Comparison of ENCODE assay signal across 8 cellular contexts in genomic region chr10:17607603-17608332, GRCh38. TPM values are rescaled to one million over a fixed set of nuclear protein-coding genes. Genes with fewer than 3 reads are reported as not detected.
DNase-seq lines count a peak whose midpoint lies in the region; ATAC-seq, FAIRE-seq and TF ChIP-seq lines count a peak whose summit lies in the region.

No MANE protein-coding gene starts in this region.

- H3K9ac ChIP-seq in endodermal cell (ENCODE audit: extremely low read depth, low read length, poor library complexity, severe bottlenecking) = no peak overlapping the region

- no peaks in the 10 kb centered on the region for H3K9me3 ChIP-seq in endodermal cell (ENCODE audit: control insufficient read depth, low read length)

- H3K36me3 ChIP-seq in endodermal cell (ENCODE audit: control insufficient read depth, insufficient read depth, low read length) = peaks cover 30% of the 10 kb centered on the region

- H3K27me3 Mint-ChIP-seq in endodermal cell (ENCODE audit: insufficient read depth) = no peaks in the 10 kb centered on the region

- no peak overlapping the region for H3K4me3 ChIP-seq in endodermal cell (ENCODE audit: low read length)

- H3K27ac ChIP-seq in endodermal cell (ENCODE audit: low read depth, low read length) = no peak overlapping the region

- peaks cover 11% of the 10 kb centered on the region for H3K36me3 Mint-ChIP-seq in endodermal cell (ENCODE audit: low read depth)

- peak; percentile 90 for TF ChIP-seq CTCF in endodermal cell (conservative IDR thresholded peaks at IDR 0.05)

- DNase-seq in NCI-H526 (lab: John Stamatoyannopoulos, UW) = peak; percentile 7 to 45
- DNase-seq in NCI-H526 treated with DMSO at 0.1 percent for 48 hours (lab: John Stamatoyannopoulos, UW) = no peak
- DNase-seq in RCC 7860 (ENCODE audit: low spot score) = peak; percentile 50
- peak; percentile 45 for DNase-seq in endodermal cell
- DNase-seq in middle frontal gyrus (ENCODE audit: extremely low spot score, low spot score) = peak; percentile 29

- no peaks in the 10 kb centered on the region for H3K4me1 ChIP-seq in endodermal cell (ENCODE audit: control insufficient read depth, insufficient read depth, low read length)

- H3K27me3 ChIP-seq in endodermal cell (ENCODE audit: control insufficient read depth, insufficient read depth, low read length, poor library complexity, severe bottlenecking) = no peaks in the 10 kb centered on the region

- no peak overlapping the region for H3K4me3 Mint-ChIP-seq in endodermal cell

- peak; percentile 83 for FAIRE-seq in RCC 7860 (lab: Jason Lieb, UNC)

- no peaks in the 10 kb centered on the region for H3K9me3 Mint-ChIP-seq in endodermal cell

- WGBS in endodermal cell (ENCODE audit: insufficient coverage in 1 of 2, insufficient read length in 1 of 2), 2 experiments = 73 to 75% methylated on average over 9 of the region's 9 CpGs

- ATAC-seq in GM19372 (IDR thresholded peaks at IDR 0.05; ENCODE audit: low read depth, unreplicated experiment) (peak; percentile 81), HG03460 (IDR thresholded peaks at IDR 0.05; ENCODE audit: unreplicated experiment) (peak; percentile 79), GM19395 (IDR thresholded peaks at IDR 0.05; ENCODE audit: unreplicated experiment) (no peak)

- no peaks in the 10 kb centered on the region for H3K4me1 Mint-ChIP-seq in endodermal cell

- H3K27ac Mint-ChIP-seq in endodermal cell = no peak overlapping the region

RNA-seq across cellular contexts. Expression of gene HACD1, which starts 9.4 kb away (rescaled TPM):
- 10 to 100 TPM; 25.6 to 34.1 TPM for total RNA-seq in endodermal cell
- 19.4 TPM for polyA plus RNA-seq in endodermal cell (2013, experiment 1 of 2)
- 22.1 TPM for polyA plus RNA-seq in endodermal cell (2013, experiment 2 of 2)

RNA-seq across cellular contexts. Expression of gene STAM, which starts 36.2 kb away (rescaled TPM):
- total RNA-seq in endodermal cell = 10 to 100 TPM; 26.7 to 30.0 TPM
- 32.7 TPM for polyA plus RNA-seq in endodermal cell (2013, experiment 1 of 2)
- polyA plus RNA-seq in endodermal cell (2013, experiment 2 of 2) = 36.1 TPM
